Comparison of ENCODE assay signal across 8 cellular contexts in genomic region chr3:42118762-42119361, GRCh38. TPM values are rescaled to one million over a fixed set of nuclear protein-coding genes. Genes with fewer than 3 reads are reported as not detected.
DNase-seq lines count a peak whose midpoint lies in the region; ATAC-seq and TF ChIP-seq lines count a peak whose summit lies in the region.

No MANE protein-coding gene starts in this region.

- peak; percentile 37 for DNase-seq in DMS 273 (lab: John Stamatoyannopoulos, UW; ENCODE audit: unreplicated experiment)
- no peak for DNase-seq in DMS 273 treated with DMSO at 0.1 percent for 48 hours (lab: John Stamatoyannopoulos, UW)
- peak; percentile 43 for DNase-seq in RPMI7951 (ENCODE audit: low read depth)
- DNase-seq in erythroblast (lab: John Stamatoyannopoulos, UW), result peak; percentile 35 to 49
- DNase-seq in neural crest cell (ENCODE audit: low read depth, low spot score), result no peak
- no peak for DNase-seq in stimulated activated CD4-positive, alpha-beta T cell treated with anti-CD3 and anti-CD28 coated beads, Interleukin-2, amount 100 ng/mL, for 48 hours

- ATAC-seq in GM19438 (IDR thresholded peaks at IDR 0.05; ENCODE audit: low read depth, unreplicated experiment), result peak; percentile 75
- peak; percentile 68 for ATAC-seq in HG03432 (IDR thresholded peaks at IDR 0.05; ENCODE audit: unreplicated experiment)

- H3K27ac Mint-ChIP-seq in neural crest cell (ENCODE audit: unreplicated experiment), result no peak overlapping the region

- no peaks in the 10 kb centered on the region for H3K9me3 Mint-ChIP-seq in neural crest cell

- no peaks in the 10 kb centered on the region for H3K36me3 Mint-ChIP-seq in neural crest cell (ENCODE audit: low read depth)

- TF ChIP-seq CTCF in neural crest cell (conservative IDR thresholded peaks at IDR 0.05), result peak; percentile 65

- peaks cover 23% of the 10 kb centered on the region for H3K4me1 Mint-ChIP-seq in neural crest cell

- H3K4me3 Mint-ChIP-seq in neural crest cell, result no peak overlapping the region

- no peak for TF ChIP-seq POLR2A in erythroblast (IDR thresholded peaks at IDR 0.05; ENCODE audit: low read length)

- H3K27me3 Mint-ChIP-seq in neural crest cell (ENCODE audit: low read depth), result no peaks in the 10 kb centered on the region

RNA-seq across cellular contexts. Expression of gene TRAK1, which starts 27.7 kb away (rescaled TPM):
- total RNA-seq in RPMI7951 (2014; rRNA removed; shearing (Covaris generic)), result 15.4 and 16.5 TPM in 2 replicates
- 41.0 and 42.6 TPM in 2 replicates for total RNA-seq in neural crest cell

Comparison
In these comparisons a context has a peak if more than half of its experiments do, and no peak if none do; other contexts are left out.
1. DNase-seq: peak in DMS 273 (single experiment), RPMI7951 (single experiment) and erythroblast (2 of 2); none in DMS 273 treated with DMSO at 0.1 percent for 48 hours (single experiment), neural crest cell (single experiment) and stimulated activated CD4-positive, alpha-beta T cell treated with anti-CD3 and anti-CD28 coated beads, Interleukin-2, amount 100 ng/mL, for 48 hours (0 of 2).